ENCODE assay signal across 8 cellular contexts in genomic region chr15:74889882-74890768, GRCh38. TPM values are rescaled to one million over a fixed set of nuclear protein-coding genes. Genes with fewer than 3 reads are reported as not detected.
DNase-seq lines count a peak whose midpoint lies in the region; ATAC-seq, FAIRE-seq and TF ChIP-seq lines count a peak whose summit lies in the region.

Gene MPI, plus strand, starts transcription at chr15:74890042. Its CDS starts 32 bp downstream, at chr15:74890074.

- DNase-seq in COLO668 (lab: John Stamatoyannopoulos, UW; ENCODE audit: unreplicated experiment) (peak; percentile 90), OCI-M1 (lab: John Stamatoyannopoulos, UW) (peak; percentile 81), activated T-cell treated with anti-CD3 and anti-CD28 coated beads for 1 hour (ENCODE audit: low read depth) (peak; percentile 73), endothelial cell of umbilical vein (ENCODE audit: low read depth, low spot score) (peak; percentile 86), midbrain (lab: John Stamatoyannopoulos, UW) (peak; percentile 91)
- peak; percentile 85 for DNase-seq in stimulated activated CD8-positive, alpha-beta memory T cell treated with anti-CD3 and anti-CD28 coated beads, Interleukin-15, amount 100 ng/mL, for 48 hours (ENCODE audit: low read depth in 2 of 2)

- no peaks in the 10 kb centered on the region for H3K27me3 ChIP-seq in HUES48 (ENCODE audit: control insufficient read depth, insufficient read depth, low read length)
- H3K27me3 ChIP-seq in endothelial cell of umbilical vein (ENCODE audit: control insufficient read depth in 2 of 2, insufficient read depth in 2 of 2, low read length in 2 of 2) = no peaks in the 10 kb centered on the region

- H3K27ac ChIP-seq in HUES48 (ENCODE audit: low read depth, low read length) (peak within 1 kb of the TSS; percentile 25), endothelial cell of umbilical vein (ENCODE audit: insufficient read depth, low read depth, low read length) (peak within 1 kb of the TSS; percentile 26)

- TF ChIP-seq CTCF in endothelial cell of umbilical vein (IDR thresholded peaks at IDR 0.05; ENCODE audit: extremely low read depth in 1 of 2, insufficient read depth in 1 of 2, low read depth in 1 of 2, low read length in 2 of 2) = no peak

- no peaks in the 10 kb centered on the region for H4K20me1 ChIP-seq in endothelial cell of umbilical vein (replicated peaks; ENCODE audit: control insufficient read depth, extremely low read depth, insufficient read depth, low read length)

- POLR2A ChIA-PET in endothelial cell of umbilical vein (lab: Charles Lee) = interaction anchor here (1.4 kb wide), 1 partner anchor 16 kb away, joined by 3 read pairs; the partner anchor contains the start of gene FAM219B

- no peaks in the 10 kb centered on the region for H3K9me3 ChIP-seq in HUES48 (ENCODE audit: control insufficient read depth, insufficient read depth, low read length)
- no peaks in the 10 kb centered on the region for H3K9me3 ChIP-seq in endothelial cell of umbilical vein (replicated peaks; ENCODE audit: control insufficient read depth, insufficient read depth, low read length)

- H3K4me2 ChIP-seq in endothelial cell of umbilical vein (ENCODE audit: insufficient read depth, low read length) = peak within 1 kb of the TSS; percentile 88

- H3K36me3 ChIP-seq in HUES48 (ENCODE audit: control insufficient read depth, insufficient read depth, low read length) = peaks cover 26% of the 10 kb centered on the region
- peaks cover 0 to 6% of the 10 kb centered on the region in 2 experiments for H3K36me3 ChIP-seq in endothelial cell of umbilical vein (ENCODE audit: control insufficient read depth in 2 of 2, extremely low read depth in 1 of 2, insufficient read depth in 2 of 2, low read length in 2 of 2)

- CTCF ChIA-PET in endothelial cell of umbilical vein (lab: Charles Lee) = interaction anchor here (1.0 to 3.1 kb wide), 3 partner anchors 11 to 45 kb away, joined by 3 to 28 read pairs (median 4); partner anchors contain the start of gene FAM219B

- peak; percentile 87 for ATAC-seq in GM19467 (IDR thresholded peaks at IDR 0.05; ENCODE audit: unreplicated experiment)

- peak within 1 kb of the TSS; percentile 76 for H3K4me3 ChIP-seq in HUES48 (ENCODE audit: low read depth, low read length)
- H3K4me3 ChIP-seq in endothelial cell of umbilical vein (replicated peaks in 1 of 3; ENCODE audit: insufficient read depth in 1 of 3, low read depth in 1 of 3, low read length in 3 of 3) = peak within 1 kb of the TSS; percentile 30 to 83 (median 74)

- FAIRE-seq in endothelial cell of umbilical vein (lab: Jason Lieb, UNC) = peak; percentile 95

- peak within 1 kb of the TSS; percentile 80 for H3K9ac ChIP-seq in HUES48 (ENCODE audit: low read depth, low read length)
- H3K9ac ChIP-seq in endothelial cell of umbilical vein (replicated peaks; ENCODE audit: extremely low read depth, insufficient read depth, low read length) = peak within 1 kb of the TSS; percentile 76

- peaks cover 6% of the 10 kb centered on the region for H3K79me2 ChIP-seq in endothelial cell of umbilical vein (ENCODE audit: control insufficient read depth, insufficient read depth, low read length)

- no peaks in the 10 kb centered on the region; the same call in 1 of the 2 replicates for H3K4me1 ChIP-seq in HUES48 (ENCODE audit: control insufficient read depth, insufficient read depth, low read length)
- peaks cover 12% of the 10 kb centered on the region for H3K4me1 ChIP-seq in endothelial cell of umbilical vein (ENCODE audit: control insufficient read depth, extremely low read depth, insufficient read depth, low read length)

- intact Hi-C loops in endothelial cell of umbilical vein (cut with micrococcal nuclease) = loop anchor here (1.0 kb wide), 1 partner anchor 16 kb away; the partner anchor contains the start of gene FAM219B

- H3K9me1 ChIP-seq in endothelial cell of umbilical vein (replicated peaks; ENCODE audit: control insufficient read depth, extremely low read depth, insufficient read depth, low read length) = no peaks in the 10 kb centered on the region

- dilution Hi-C loops in endothelial cell of umbilical vein (cut with MboI; ENCODE audit: extremely low pct_ligation_motif_present, low sequenced_read_pairs) = no loop called here

- peak; percentile 96 for TF ChIP-seq POLR2A in endothelial cell of umbilical vein (IDR thresholded peaks at IDR 0.05; ENCODE audit: low read depth, low read length)

- TSS peak; percentile 62 for BruUV-seq in endothelial cell of umbilical vein (replicated peaks; lab: Mats Ljungman, UMichigan)

- H2AFZ ChIP-seq in endothelial cell of umbilical vein (ENCODE audit: low read depth, low read length) = peak within 1 kb of the TSS; percentile 84

TF ChIP-seq in endothelial cell of umbilical vein, 7 proteins besides CTCF, POLR2A, EP300 and RAD21:
- TF ChIP-seq MAX (IDR thresholded peaks at IDR 0.05; ENCODE audit: insufficient read depth, insufficient read length) (peak; percentile 13), MYC (IDR thresholded peaks at IDR 0.05; ENCODE audit: low read depth, low read length) (peak; percentile 54), POLR2AphosphoS5 (IDR thresholded peaks at IDR 0.05; ENCODE audit: insufficient read depth, low read depth, low read length) (peak; percentile 76), JUN (IDR thresholded peaks at IDR 0.05; ENCODE audit: borderline replicate concordance, insufficient read depth, insufficient read length, low read depth) (no peak)
TF ChIP-seq in endothelial cell of umbilical vein: peak in this region for 3.

RNA-seq across cellular contexts. Expression of gene MPI, which starts in this region (rescaled TPM):
- 27.7 and 36.3 TPM in 2 replicates for total RNA-seq in endothelial cell of umbilical vein
- polyA plus RNA-seq in endothelial cell of umbilical vein = 62.6 and 69.3 TPM in 2 replicates
- polyA plus RNA-seq in endothelial cell of umbilical vein (2011; cell fraction: cytosol; rRNA removed) = 58.5 and 62.7 TPM in 2 replicates
- polyA plus RNA-seq in endothelial cell of umbilical vein (2011; cell fraction: nucleus; rRNA removed) = 53.3 and 58.5 TPM in 2 replicates
- 26.3 and 37.7 TPM in 2 replicates for polyA plus RNA-seq in endothelial cell of umbilical vein (2012)
- polyA minus RNA-seq in endothelial cell of umbilical vein = 66.3 and 85.1 TPM in 2 replicates
- polyA minus RNA-seq in endothelial cell of umbilical vein (2011; cell fraction: cytosol; rRNA and poly(A)+ RNA removed) = 33.4 TPM
- 17.0 and 28.6 TPM in 2 replicates for polyA minus RNA-seq in endothelial cell of umbilical vein (2011; cell fraction: nucleus; rRNA and poly(A)+ RNA removed)

Comparison
In these comparisons a context has a peak if more than half of its experiments do, and no peak if none do; other contexts are left out.
1. Peak in every context shown above with its lines: DNase-seq, ATAC-seq, H3K4me3 ChIP-seq and H3K27ac ChIP-seq.